In the genomic region with DNA sequence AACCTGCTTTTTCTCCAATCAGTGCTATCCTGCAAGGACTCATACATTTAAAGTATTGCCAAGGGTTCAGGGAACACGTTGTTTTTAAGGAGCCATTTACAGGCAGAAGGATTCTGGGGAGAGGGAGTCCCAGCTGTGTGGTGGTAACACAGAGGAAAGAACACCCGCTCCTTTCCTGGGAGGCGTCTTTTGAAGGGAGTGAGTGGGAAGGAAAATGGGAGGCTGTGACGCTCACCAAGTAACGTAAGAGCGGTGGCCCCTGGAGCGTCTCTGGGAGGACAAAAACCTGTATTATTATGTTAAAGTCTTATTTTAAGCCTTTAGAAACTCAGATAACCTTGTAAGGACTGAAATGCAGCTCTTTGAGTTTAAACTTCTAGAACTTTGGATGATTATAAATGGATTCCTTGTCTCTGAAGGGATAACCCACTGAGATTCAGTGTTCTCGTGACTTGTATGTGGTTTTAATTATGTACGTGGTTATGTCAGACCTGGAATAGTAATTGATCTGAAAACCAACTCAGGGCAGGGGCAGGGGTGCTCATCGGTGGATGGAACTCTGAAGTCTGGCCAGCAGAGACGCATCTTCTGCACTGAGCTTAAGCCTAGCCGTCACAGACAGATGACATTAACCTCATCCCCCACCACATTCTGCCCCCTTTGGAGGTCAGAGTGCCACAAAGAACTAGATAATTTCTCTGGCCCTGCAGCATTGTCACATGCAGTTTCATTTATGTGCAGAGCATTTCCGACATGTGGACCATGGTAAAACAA, we compare ENCODE assay signal across 22 cellular contexts. TPM values are rescaled to one million over a fixed set of nuclear protein-coding genes. Genes with fewer than 3 reads are reported as not detected.
"Had no signal": no experiment of that assay in that cellular context is flagged by ENCODE, and none has a peak within 500 bp of the region (broad histone marks: within the 10 kb centered on the region; RNA-seq: fewer than 3 reads in every experiment).

No MANE protein-coding gene starts in this region.

- H3K36me3 ChIP-seq: ovary, uterus had no signal

- H3K4me3 Mint-ChIP-seq: activated naive CD4-positive, alpha-beta T cell treated with anti-CD3 and anti-CD28 coated beads for 36 hours; nephron; stimulated activated naive CD8-positive, alpha-beta T cell treated with anti-CD3 and anti-CD28 coated beads, Interleukin-15, amount 100 ng/mL, for 72 hours had no signal

- H3K9me3 Mint-ChIP-seq: activated naive CD4-positive, alpha-beta T cell treated with anti-CD3 and anti-CD28 coated beads for 36 hours; activated T-helper 2 cell treated with anti-CD3 and anti-CD28 coated beads, Interferon-gamma antibody, Interleukin-2, Interleukin-4, amounts not matched to agents 10 μg/mL and 5 μg/mL and 100 μg/mL, durations not matched to agents 14 hours and 24 hours and 36 hours; nephron; stimulated activated naive CD8-positive, alpha-beta T cell treated with anti-CD3 and anti-CD28 coated beads, Interleukin-15, amount 100 ng/mL, for 72 hours had no signal

- ATAC-seq: activated CD4-positive, CD25-positive, alpha-beta regulatory T cell treated with anti-CD3 and anti-CD28 coated beads, Interleukin-2, amount 50 U/mL, for 24 hours; stimulated activated naive CD8-positive, alpha-beta T cell treated with anti-CD3 and anti-CD28 coated beads, Interleukin-15, amount 100 ng/mL, for 72 hours had no signal

- H3K27me3 ChIP-seq: ascending aorta, esophagus muscularis mucosa, ovary, sigmoid colon, spleen, uterus had no signal

- DNase-seq: activated CD4-positive, alpha-beta T cell treated with anti-CD3 and anti-CD28 coated beads, Interleukin-2, amount 50 U/mL, for 1 hour; activated naive CD4-positive, alpha-beta T cell treated with anti-CD3 and anti-CD28 coated beads for 36 hours; hippocampal formation; kidney glomerular epithelial cell; ovary; sigmoid colon; spleen; stimulated activated naive CD8-positive, alpha-beta T cell treated with anti-CD3 and anti-CD28 coated beads, Interleukin-15, amount 100 ng/mL, for 72 hours; T-helper 9 cell; uterus had no signal

- H3K4me1 ChIP-seq: ascending aorta, esophagus muscularis mucosa, sigmoid colon, spleen, uterus had no signal

- H3K9me3 ChIP-seq: ascending aorta, esophagus muscularis mucosa, ovary, sigmoid colon, spleen, thoracic aorta, uterus had no signal

- H3K4me1 Mint-ChIP-seq: nephron; stimulated activated naive CD8-positive, alpha-beta T cell treated with anti-CD3 and anti-CD28 coated beads, Interleukin-15, amount 100 ng/mL, for 72 hours had no signal

- H3K4me3 ChIP-seq: ascending aorta, esophagus muscularis mucosa, ovary, sigmoid colon, spleen, thoracic aorta, uterus had no signal

- H3K27ac Mint-ChIP-seq: activated naive CD4-positive, alpha-beta T cell treated with anti-CD3 and anti-CD28 coated beads for 36 hours; activated T-helper 2 cell treated with anti-CD3 and anti-CD28 coated beads, Interferon-gamma antibody, Interleukin-2, Interleukin-4, amounts not matched to agents 10 μg/mL and 5 μg/mL and 100 μg/mL, durations not matched to agents 14 hours and 24 hours and 36 hours; nephron; stimulated activated naive CD8-positive, alpha-beta T cell treated with anti-CD3 and anti-CD28 coated beads, Interleukin-15, amount 100 ng/mL, for 72 hours had no signal

- H3K27ac ChIP-seq: ascending aorta, esophagus muscularis mucosa, ovary, sigmoid colon, spleen, thoracic aorta, uterus had no signal

- H3K27me3 Mint-ChIP-seq: stimulated activated naive CD8-positive, alpha-beta T cell treated with anti-CD3 and anti-CD28 coated beads, Interleukin-15, amount 100 ng/mL, for 72 hours had no signal

RNA-seq across cellular contexts. Expression of a gene that starts 41.9 kb away (rescaled TPM):
- total RNA-seq: activated CD8-positive, alpha-beta memory T cell treated with anti-CD3 and anti-CD28 coated beads for 36 hours; activated naive CD4-positive, alpha-beta T cell treated with anti-CD3 and anti-CD28 coated beads for 36 hours; activated T-helper 2 cell treated with anti-CD3 and anti-CD28 coated beads, Interferon-gamma antibody, Interleukin-2, Interleukin-4, amounts not matched to agents 10 μg/mL and 5 μg/mL and 100 μg/mL, durations not matched to agents 14 hours and 24 hours and 36 hours; ascending aorta; bronchial epithelial cell; esophagus muscularis mucosa; glomerular endothelial cell; mesenteric fat pad; pulmonary artery endothelial cell; sigmoid colon; thoracic aorta had no signal
- polyA plus RNA-seq: liver had no signal
